Comparison of ENCODE assay signal across 13 cellular contexts in the genomic region with DNA sequence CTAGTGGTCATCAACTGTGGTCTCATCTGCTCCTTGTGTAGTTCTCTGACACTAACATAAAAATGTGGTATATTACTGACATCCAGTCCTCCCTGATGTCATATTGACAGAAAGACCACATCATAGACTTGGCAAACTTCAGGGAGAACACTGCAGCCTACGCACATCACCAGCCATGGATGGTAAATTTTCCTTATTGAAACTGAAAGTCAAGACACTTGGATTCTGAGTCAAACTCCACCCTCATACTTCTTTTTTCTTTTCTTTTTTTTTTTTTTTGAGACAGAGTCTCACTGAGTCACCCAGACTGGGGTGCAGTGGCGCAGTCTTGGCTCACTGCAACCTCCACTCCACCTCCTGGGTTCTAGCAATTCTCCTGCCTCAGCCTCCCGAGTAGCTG. TPM values are rescaled to one million over a fixed set of nuclear protein-coding genes. Genes with fewer than 3 reads are reported as not detected.
DNase-seq lines count a peak whose midpoint lies in the region; ATAC-seq and TF ChIP-seq lines count a peak whose summit lies in the region.
"Had no signal": no experiment of that assay in that cellular context is flagged by ENCODE, and none has a peak within 500 bp of the region (broad histone marks: within the 10 kb centered on the region; RNA-seq: fewer than 3 reads in every experiment).

No MANE protein-coding gene starts in this region.

- no peak overlapping the region for H3K27ac Mint-ChIP-seq in activated T-cell treated with anti-CD3 and anti-CD28 coated beads, Interleukin-2, amount 50 U/mL, for 72 hours

- peaks cover 0 to 9% (median 0%) of the 10 kb centered on the region in 11 experiments; a peak in 6 of 22 replicates for H4K20me1 ChIP-seq in BLaER1 treated with 17β-estradiol and CSF1 and Interleukin-3, amounts not matched to agents 10 nM and 100 nM
- H4K20me1 ChIP-seq: BLaER1 had no signal

- no peaks in the 10 kb centered on the region for H3K79me2 ChIP-seq in ACC112 (ENCODE audit: control insufficient read depth, insufficient read depth, low read length, unreplicated experiment)

- H3K27me3 ChIP-seq in ACC112 (ENCODE audit: insufficient read depth, low read length) (no peaks in the 10 kb centered on the region), heart right ventricle (no peaks in the 10 kb centered on the region), aorta (ENCODE audit: control insufficient read depth in 1 of 2, insufficient read depth in 2 of 2, low read length in 1 of 2) (no peaks in the 10 kb centered on the region)
- no peaks in the 10 kb centered on the region for H3K27me3 ChIP-seq in BLaER1 treated with 17β-estradiol and CSF1 and Interleukin-3, amounts not matched to agents 10 nM and 100 nM
- H3K27me3 ChIP-seq: BLaER1, gastrocnemius medialis, vagina had no signal

- H3K9me3 ChIP-seq in BLaER1 treated with 17β-estradiol and CSF1 and Interleukin-3, amounts not matched to agents 10 nM and 100 nM (replicated peaks in 1 of 11), result no peaks in the 10 kb centered on the region
- H3K9me3 ChIP-seq in heart right ventricle, result no peaks in the 10 kb centered on the region
- no peaks in the 10 kb centered on the region for H3K9me3 ChIP-seq in aorta (ENCODE audit: control insufficient read depth, low read length)
- H3K9me3 ChIP-seq: BLaER1, gastrocnemius medialis, vagina had no signal

- no peak for TF ChIP-seq CTCF in heart right ventricle (IDR thresholded peaks at IDR 0.05)

- peaks cover 11% of the 10 kb centered on the region for H3K4me1 Mint-ChIP-seq in activated T-cell treated with anti-CD3 and anti-CD28 coated beads, Interleukin-2, amount 50 U/mL, for 72 hours (ENCODE audit: low read depth)

- intact Hi-C loops in heart right ventricle (cut with DNase I) (no loop called here), aorta (cut with DNase I) (no loop called here)

- peak overlapping the region in 7 of 11 experiments; percentile 3 to 32 (median 23); a peak in 10 of 22 replicates for H3K4me2 ChIP-seq in BLaER1 treated with 17β-estradiol and CSF1 and Interleukin-3, amounts not matched to agents 10 nM and 100 nM
- H3K4me2 ChIP-seq: BLaER1 had no signal

- no peak overlapping the region for H3K9ac ChIP-seq in BLaER1 treated with 17β-estradiol and CSF1 and Interleukin-3, amounts not matched to agents 10 nM and 100 nM
- H3K9ac ChIP-seq: BLaER1 had no signal

- peak; percentile 91 to 95 for ATAC-seq in activated T-cell treated with anti-CD3 and anti-CD28 coated beads, Interleukin-2, amount 50 U/mL, for 72 hours (replicated peaks in 1 of 2)
- no peak for ATAC-seq in heart right ventricle
- ATAC-seq in aorta (ENCODE audit: low FRiP score), result no peak
- ATAC-seq: gastrocnemius medialis had no signal

- H3K9me3 Mint-ChIP-seq in activated T-cell treated with anti-CD3 and anti-CD28 coated beads, Interleukin-2, amount 50 U/mL, for 72 hours, result no peaks in the 10 kb centered on the region

- H3K36me3 Mint-ChIP-seq in activated T-cell treated with anti-CD3 and anti-CD28 coated beads, Interleukin-2, amount 50 U/mL, for 72 hours (ENCODE audit: insufficient read depth in 2 of 2), result peaks cover 0 to 3% of the 10 kb centered on the region in 2 donors

- H3K27ac ChIP-seq in ACC112 (ENCODE audit: low read depth, low read length) (peak overlapping the region; percentile 39; the same call in 1 of the 2 replicates), heart right ventricle (no peak overlapping the region), aorta (ENCODE audit: low read depth in 1 of 2, low read length in 2 of 2) (no peak overlapping the region)
- no peak overlapping the region for H3K27ac ChIP-seq in BLaER1 treated with 17β-estradiol and CSF1 and Interleukin-3, amounts not matched to agents 10 nM and 100 nM
- H3K27ac ChIP-seq: BLaER1, gastrocnemius medialis, vagina had no signal

- no peak overlapping the region for H2AFZ ChIP-seq in ACC112 (ENCODE audit: low read length, unreplicated experiment)

- WGBS in heart right ventricle, 2 donors, result 90 to 93% methylated on average over 3 of the region's 3 CpGs
- WGBS in aorta, 2 donors, result 82 to 94% methylated on average over 3 of the region's 3 CpGs

- H3K4me1 ChIP-seq in ACC112 (ENCODE audit: control insufficient read depth, insufficient read depth, low read length, unreplicated experiment) (peaks cover 3% of the 10 kb centered on the region), heart right ventricle (peaks cover 0 to 36% (median 8%) of the 10 kb centered on the region in 9 donors), aorta (ENCODE audit: control insufficient read depth in 1 of 2, insufficient read depth in 2 of 2, low read length in 2 of 2) (peaks cover 0 to 3% of the 10 kb centered on the region in 2 donors)
- peaks cover 0 to 12% (median 9%) of the 10 kb centered on the region in 10 experiments; a peak in 16 of 20 replicates for H3K4me1 ChIP-seq in BLaER1 treated with 17β-estradiol and CSF1 and Interleukin-3, amounts not matched to agents 10 nM and 100 nM
- H3K4me1 ChIP-seq: vagina had no signal

- no peaks in the 10 kb centered on the region for H3K27me3 Mint-ChIP-seq in activated T-cell treated with anti-CD3 and anti-CD28 coated beads, Interleukin-2, amount 50 U/mL, for 72 hours (ENCODE audit: low read depth)

- peak; percentile 19 to 29 for DNase-seq in activated T-cell treated with anti-CD3 and anti-CD28 coated beads, Interleukin-2, amount 50 U/mL, for 72 hours
- DNase-seq in kidney tubule cell (ENCODE audit: low spot score) (peak; percentile 47), heart right ventricle (no peak), COLO829 (ENCODE audit: low spot score) (no peak), aorta (no peak)
- DNase-seq: DMS79, gastrocnemius medialis, mammary epithelial cell, MM.1S had no signal

- H3K4me3 ChIP-seq in ACC112 (ENCODE audit: low read depth, low read length), result peak overlapping the region; percentile 53; the same call in 1 of the 2 replicates
- no peak overlapping the region for H3K4me3 ChIP-seq in BLaER1 treated with 17β-estradiol and CSF1 and Interleukin-3, amounts not matched to agents 10 nM and 100 nM
- H3K4me3 ChIP-seq in heart right ventricle, result no peak overlapping the region
- H3K4me3 ChIP-seq in aorta (ENCODE audit: low read length in 2 of 2), result no peak overlapping the region
- H3K4me3 ChIP-seq: BLaER1, gastrocnemius medialis, vagina had no signal

- no peaks in the 10 kb centered on the region for H3K36me3 ChIP-seq in ACC112 (ENCODE audit: insufficient read depth, low read length)
- H3K36me3 ChIP-seq in BLaER1 treated with 17β-estradiol and CSF1 and Interleukin-3, amounts not matched to agents 10 nM and 100 nM, result peaks cover 0 to 52% (median 17%) of the 10 kb centered on the region in 11 experiments; a peak in 15 of 22 replicates
- H3K36me3 ChIP-seq in heart right ventricle, result peaks cover 0 to 45% (median 3%) of the 10 kb centered on the region in 9 donors
- no peaks in the 10 kb centered on the region for H3K36me3 ChIP-seq in aorta (ENCODE audit: control insufficient read depth in 1 of 2, insufficient read depth in 2 of 2, low read length in 1 of 2)

- H3K4me3 Mint-ChIP-seq in activated T-cell treated with anti-CD3 and anti-CD28 coated beads, Interleukin-2, amount 50 U/mL, for 72 hours, result no peak overlapping the region

RNA-seq across cellular contexts. Expression of a gene that starts 25.4 kb away (rescaled TPM):
- 10 to 100 TPM; 22.6 to 25.4 TPM for total RNA-seq in activated T-cell treated with anti-CD3 and anti-CD28 coated beads, Interleukin-2, amount 50 U/mL, for 72 hours
- total RNA-seq in heart right ventricle (10 to 100 TPM; 20.7 to 37.0 (median 30.7) TPM), aorta (10 to 100 TPM; 35.7 to 37.6 TPM)
- polyA plus RNA-seq in heart right ventricle (10 to 100 TPM; 19.3 to 23.8 TPM), aorta (10 to 100 TPM; 31.4 to 31.8 TPM)

RNA-seq across cellular contexts. Expression of a gene that starts 53.1 kb away (rescaled TPM):
- 10 to 100 TPM; 30.2 to 35.9 TPM for total RNA-seq in activated T-cell treated with anti-CD3 and anti-CD28 coated beads, Interleukin-2, amount 50 U/mL, for 72 hours
- 1 to 10 TPM; 3.2 to 6.0 (median 4.9) TPM for total RNA-seq in heart right ventricle
- polyA plus RNA-seq in heart right ventricle, result 1 to 10 TPM; 4.7 to 5.8 TPM
- 1 to 10 TPM; 7.1 to 7.7 TPM for total RNA-seq in aorta
- 10 to 100 TPM in 1 of 2 donors, 1 to 10 TPM in 1; 7.1 to 10.6 TPM for polyA plus RNA-seq in aorta

Comparison
In these comparisons a context has a peak if more than half of its experiments do, and no peak if none do; other contexts are left out.
1. ATAC-seq: peak in activated T-cell treated with anti-CD3 and anti-CD28 coated beads, Interleukin-2, amount 50 U/mL, for 72 hours (2 of 2); none in heart right ventricle (0 of 8) and aorta (single experiment).
2. DNase-seq: peak in activated T-cell treated with anti-CD3 and anti-CD28 coated beads, Interleukin-2, amount 50 U/mL, for 72 hours (2 of 2) and kidney tubule cell (single experiment); none in heart right ventricle (0 of 2), COLO829 (single experiment) and aorta (0 of 2).